ENCODE assay signal across 1 cellular context in the genomic region with DNA sequence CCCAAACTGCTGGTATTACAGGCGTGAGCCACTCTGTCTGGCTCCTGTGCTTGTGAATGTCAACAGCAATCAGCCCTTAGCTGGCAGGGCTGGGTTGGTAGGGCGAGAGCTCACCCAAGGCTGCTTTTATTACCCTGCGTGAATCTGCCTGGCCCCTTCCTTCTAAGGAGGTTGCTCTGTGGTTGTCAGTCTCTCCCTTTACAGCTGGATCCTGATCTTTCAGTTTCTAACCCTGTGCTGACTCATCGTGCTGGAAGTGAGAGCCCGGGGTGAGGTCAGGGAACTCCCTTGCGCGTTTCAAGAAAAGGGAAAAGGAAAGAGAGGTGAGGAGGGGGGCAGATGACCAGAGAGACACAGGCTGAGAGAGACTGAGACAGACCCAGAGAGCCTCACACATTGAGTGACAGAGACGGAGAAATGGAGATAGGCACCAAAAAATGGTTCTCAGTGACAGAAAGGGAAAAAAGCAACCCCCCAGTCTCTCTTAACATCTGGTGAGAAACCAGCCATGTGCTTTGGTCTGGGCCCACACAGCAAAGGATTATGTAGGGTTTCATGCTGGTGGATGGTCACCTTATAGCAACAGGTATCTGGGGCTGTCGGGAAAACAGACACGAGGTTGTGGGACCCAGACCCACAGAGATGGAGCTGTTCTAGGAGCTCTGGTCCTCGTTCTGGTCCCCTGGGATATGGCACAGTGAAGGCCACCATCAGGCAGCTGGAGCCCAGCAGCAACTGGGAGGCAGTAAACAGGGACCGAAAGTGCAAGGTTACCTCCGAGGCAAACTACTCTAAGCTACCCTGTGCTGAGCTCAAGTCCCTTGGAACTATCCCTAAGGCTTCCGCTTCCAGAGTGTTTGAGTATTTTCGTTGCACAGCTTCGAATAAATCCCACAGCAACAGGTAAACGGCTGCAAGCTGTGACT.
TF ChIP-seq lines count a peak whose summit lies in the region.

No MANE protein-coding gene starts in this region.

TF ChIP-seq in K562, 482 proteins besides CTCF, POLR2A, EP300 and RAD21 (continued from another document and continues in another):
- TF ChIP-seq UBTF (IDR thresholded peaks at IDR 0.05; ENCODE audit: borderline replicate concordance in 1 of 2, low read depth in 2 of 2, low read length in 2 of 2) (peak in 1 of 2 experiments; percentile 60; a peak in 1 of 4 replicates), MAX (CRISPR knock-in tag; IDR thresholded peaks at IDR 0.05) (peak; percentile 80; the same call in 1 of the 2 replicates), SMARCE1 (IDR thresholded peaks at IDR 0.05) (peak; percentile 68), ZNF318 (IDR thresholded peaks at IDR 0.05; ENCODE audit: borderline replicate concordance in 1 of 2, low read depth in 1 of 2) (peak in 1 of 2 experiments; percentile 82; a peak in 1 of 4 replicates), NR2C1 (IDR thresholded peaks at IDR 0.05) (peak; percentile 22; the same call in 1 of the 2 replicates), NR2C1 (tag; IDR thresholded peaks at IDR 0.05) (peak; percentile 67), ETV1 (tag; conservative IDR thresholded peaks at IDR 0.05; ENCODE audit: low read depth) (0 out of 2 replicates have a peak, but pooled peaks have one; percentile 24), FOXK2 (conservative IDR thresholded peaks at IDR 0.05 in 1 of 2, IDR thresholded peaks at IDR 0.05 in 1 of 2; ENCODE audit: low read depth in 2 of 2) (0 out of 4 replicates have a peak, but pooled peaks of 1 of the 2 experiments have one; percentile 24), NFRKB (IDR thresholded peaks at IDR 0.05; ENCODE audit: low read depth) (0 out of 2 replicates have a peak, but pooled peaks have one; percentile 20), ZNF589 (CRISPR knock-in tag; IDR thresholded peaks at IDR 0.05; ENCODE audit: low read depth) (0 out of 2 replicates have a peak, but pooled peaks have one; percentile 50), NFE2L1 (tag; IDR thresholded peaks at IDR 0.05; ENCODE audit: borderline replicate concordance, low read depth) (peak; percentile 36; the same call in 1 of the 2 replicates), FOSL1 (tag; conservative IDR thresholded peaks at IDR 0.05) (peak; percentile 84), ELK1 (CRISPR knock-in tag; IDR thresholded peaks at IDR 0.05) (no peak), LEF1 (IDR thresholded peaks at IDR 0.05) (peak; percentile 70; the same call in 1 of the 2 replicates), ARID1B (IDR thresholded peaks at IDR 0.05) (peak; percentile 65), ATF7 (IDR thresholded peaks at IDR 0.05) (peak; percentile 69), BACH1 (tag; IDR thresholded peaks at IDR 0.05) (peak; percentile 59; the same call in 1 of the 2 replicates), MECOM (CRISPR knock-in tag; IDR thresholded peaks at IDR 0.05) (0 out of 2 replicates have a peak, but pooled peaks have one; percentile 40), ZFX (CRISPR knock-in tag; IDR thresholded peaks at IDR 0.05) (peak; percentile 41; the same call in 1 of the 2 replicates), KAT7 (CRISPR knock-in tag; IDR thresholded peaks at IDR 0.05; ENCODE audit: borderline replicate concordance) (0 out of 2 replicates have a peak, but pooled peaks have one; percentile 51), NEUROD1 (IDR thresholded peaks at IDR 0.05; ENCODE audit: borderline replicate concordance, low read depth, low read length, partially characterized antibody) (no peak)
- TF ChIP-seq, protein P1, sequence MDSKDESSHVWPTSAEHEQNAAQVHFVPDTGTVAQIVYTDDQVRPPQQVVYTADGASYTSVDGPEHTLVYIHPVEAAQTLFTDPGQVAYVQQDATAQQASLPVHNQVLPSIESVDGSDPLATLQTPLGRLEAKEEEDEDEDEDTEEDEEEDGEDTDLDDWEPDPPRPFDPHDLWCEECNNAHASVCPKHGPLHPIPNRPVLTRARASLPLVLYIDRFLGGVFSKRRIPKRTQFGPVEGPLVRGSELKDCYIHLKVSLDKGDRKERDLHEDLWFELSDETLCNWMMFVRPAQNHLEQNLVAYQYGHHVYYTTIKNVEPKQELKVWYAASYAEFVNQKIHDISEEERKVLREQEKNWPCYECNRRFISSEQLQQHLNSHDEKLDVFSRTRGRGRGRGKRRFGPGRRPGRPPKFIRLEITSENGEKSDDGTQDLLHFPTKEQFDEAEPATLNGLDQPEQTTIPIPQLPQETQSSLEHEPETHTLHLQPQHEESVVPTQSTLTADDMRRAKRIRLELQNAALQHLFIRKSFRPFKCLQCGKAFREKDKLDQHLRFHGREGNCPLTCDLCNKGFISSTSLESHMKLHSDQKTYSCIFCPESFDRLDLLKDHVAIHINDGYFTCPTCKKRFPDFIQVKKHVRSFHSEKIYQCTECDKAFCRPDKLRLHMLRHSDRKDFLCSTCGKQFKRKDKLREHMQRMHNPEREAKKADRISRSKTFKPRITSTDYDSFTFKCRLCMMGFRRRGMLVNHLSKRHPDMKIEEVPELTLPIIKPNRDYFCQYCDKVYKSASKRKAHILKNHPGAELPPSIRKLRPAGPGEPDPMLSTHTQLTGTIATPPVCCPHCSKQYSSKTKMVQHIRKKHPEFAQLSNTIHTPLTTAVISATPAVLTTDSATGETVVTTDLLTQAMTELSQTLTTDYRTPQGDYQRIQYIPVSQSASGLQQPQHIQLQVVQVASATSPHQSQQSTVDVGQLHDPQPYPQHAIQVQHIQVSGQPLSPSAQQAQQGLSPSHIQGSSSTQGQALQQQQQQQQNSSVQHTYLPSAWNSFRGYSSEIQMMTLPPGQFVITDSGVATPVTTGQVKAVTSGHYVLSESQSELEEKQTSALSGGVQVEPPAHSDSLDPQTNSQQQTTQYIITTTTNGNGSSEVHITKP (IDR thresholded peaks at IDR 0.05; ENCODE audit: partially characterized antibody) = peak; percentile 3
- TF ChIP-seq, protein P2, sequence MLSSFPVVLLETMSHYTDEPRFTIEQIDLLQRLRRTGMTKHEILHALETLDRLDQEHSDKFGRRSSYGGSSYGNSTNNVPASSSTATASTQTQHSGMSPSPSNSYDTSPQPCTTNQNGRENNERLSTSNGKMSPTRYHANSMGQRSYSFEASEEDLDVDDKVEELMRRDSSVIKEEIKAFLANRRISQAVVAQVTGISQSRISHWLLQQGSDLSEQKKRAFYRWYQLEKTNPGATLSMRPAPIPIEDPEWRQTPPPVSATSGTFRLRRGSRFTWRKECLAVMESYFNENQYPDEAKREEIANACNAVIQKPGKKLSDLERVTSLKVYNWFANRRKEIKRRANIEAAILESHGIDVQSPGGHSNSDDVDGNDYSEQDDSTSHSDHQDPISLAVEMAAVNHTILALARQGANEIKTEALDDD (IDR thresholded peaks at IDR 0.05) = 0 out of 2 replicates have a peak, but pooled peaks have one; percentile 19
- TF ChIP-seq, protein P3, sequence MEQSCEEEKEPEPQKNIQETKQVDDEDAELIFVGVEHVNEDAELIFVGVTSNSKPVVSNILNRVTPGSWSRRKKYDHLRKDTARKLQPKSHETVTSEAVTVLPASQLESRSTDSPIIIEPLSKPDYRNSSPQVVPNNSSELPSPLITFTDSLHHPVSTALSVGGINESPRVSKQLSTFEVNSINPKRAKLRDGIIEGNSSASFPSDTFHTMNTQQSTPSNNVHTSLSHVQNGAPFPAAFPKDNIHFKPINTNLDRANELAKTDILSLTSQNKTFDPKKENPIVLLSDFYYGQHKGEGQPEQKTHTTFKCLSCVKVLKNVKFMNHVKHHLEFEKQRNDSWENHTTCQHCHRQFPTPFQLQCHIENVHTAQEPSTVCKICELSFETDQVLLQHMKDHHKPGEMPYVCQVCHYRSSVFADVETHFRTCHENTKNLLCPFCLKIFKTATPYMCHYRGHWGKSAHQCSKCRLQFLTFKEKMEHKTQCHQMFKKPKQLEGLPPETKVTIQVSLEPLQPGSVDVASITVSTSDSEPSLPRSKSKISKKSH (CRISPR knock-in tag; IDR thresholded peaks at IDR 0.05) = no peak
- TF ChIP-seq, protein P4, sequence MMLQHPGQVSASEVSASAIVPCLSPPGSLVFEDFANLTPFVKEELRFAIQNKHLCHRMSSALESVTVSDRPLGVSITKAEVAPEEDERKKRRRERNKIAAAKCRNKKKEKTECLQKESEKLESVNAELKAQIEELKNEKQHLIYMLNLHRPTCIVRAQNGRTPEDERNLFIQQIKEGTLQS (IDR thresholded peaks at IDR 0.05) = peak; percentile 91
- TF ChIP-seq, protein P4 (CRISPR knock-in tag; conservative IDR thresholded peaks at IDR 0.05) = no peak
